Comparison of ENCODE assay signal across 1 cellular context in genomic region chr2:8678731-8679566, GRCh38.
TF ChIP-seq lines count a peak whose summit lies in the region.

No MANE protein-coding gene starts in this region.

TF ChIP-seq in GM12878, 131 proteins besides CTCF, POLR2A, EP300 and RAD21 (continued from another document and continues in another):
- no peak for TF ChIP-seq ELK1 (IDR thresholded peaks at IDR 0.05; ENCODE audit: low read depth, low read length)
- TF ChIP-seq ZNF24 (IDR thresholded peaks at IDR 0.05), result no peak
- no peak for TF ChIP-seq SMARCA5 (IDR thresholded peaks at IDR 0.05)
- peak; percentile 80; the same call in 1 of the 2 replicates for TF ChIP-seq TCF3 (IDR thresholded peaks at IDR 0.05; ENCODE audit: borderline replicate concordance, insufficient read depth, low read depth, low read length)
- TF ChIP-seq CREM (IDR thresholded peaks at IDR 0.05; ENCODE audit: low read depth), result peak; percentile 47; the same call in 1 of the 2 replicates
- TF ChIP-seq SMC3 (IDR thresholded peaks at IDR 0.05; ENCODE audit: borderline replicate concordance, low read length), result no peak
- TF ChIP-seq MYC (IDR thresholded peaks at IDR 0.05; ENCODE audit: insufficient read depth, insufficient read length, insufficient replicate concordance, low read length, severe bottlenecking), result no peak
- TF ChIP-seq ASH2L (IDR thresholded peaks at IDR 0.05; ENCODE audit: borderline replicate concordance, low read depth), result no peak
- TF ChIP-seq NFXL1 (IDR thresholded peaks at IDR 0.05; ENCODE audit: borderline replicate concordance), result no peak
- TF ChIP-seq E2F4 (IDR thresholded peaks at IDR 0.05; ENCODE audit: low read depth, low read length), result no peak
- TF ChIP-seq IRF4 (IDR thresholded peaks at IDR 0.05; ENCODE audit: low read depth, low read length), result no peak
- TF ChIP-seq MTA2 (IDR thresholded peaks at IDR 0.05; ENCODE audit: low read depth), result no peak
- TF ChIP-seq NBN (IDR thresholded peaks at IDR 0.05), result peak; percentile 21; the same call in 1 of the 2 replicates
- no peak for TF ChIP-seq ATF7 (IDR thresholded peaks at IDR 0.05; ENCODE audit: low read depth)
- no peak for TF ChIP-seq POLR2AphosphoS2 (IDR thresholded peaks at IDR 0.05; ENCODE audit: low read depth, low read length)
- TF ChIP-seq USF1 (IDR thresholded peaks at IDR 0.05; ENCODE audit: borderline replicate concordance, extremely low read length, insufficient read depth, low read depth, low read length), result peak; percentile 21
- TF ChIP-seq PAX5 (IDR thresholded peaks at IDR 0.05; ENCODE audit: borderline replicate concordance, low read depth, low read length), result 0 out of 2 replicates have a peak, but pooled peaks have one; percentile 46
- TF ChIP-seq MLLT1 (IDR thresholded peaks at IDR 0.05), result no peak
- TF ChIP-seq IKZF1 (conservative IDR thresholded peaks at IDR 0.05), result peak; percentile 78
- TF ChIP-seq RUNX3 (IDR thresholded peaks at IDR 0.05; ENCODE audit: low read length), result no peak
- TF ChIP-seq CREB1 (IDR thresholded peaks at IDR 0.05; ENCODE audit: low read depth), result peak; percentile 45; the same call in 1 of the 2 replicates
- no peak for TF ChIP-seq TBL1XR1 (IDR thresholded peaks at IDR 0.05; ENCODE audit: low read depth, low read length)
- no peak for TF ChIP-seq MTA3 (IDR thresholded peaks at IDR 0.05; ENCODE audit: borderline replicate concordance, low read length)
- peak in 1 of 2 experiments; percentile 85; a peak in 2 of 3 replicates for TF ChIP-seq EGR1 (IDR thresholded peaks at IDR 0.05; ENCODE audit: borderline replicate concordance in 1 of 2, low read depth in 2 of 2, low read length in 2 of 2)
- no peak for TF ChIP-seq GABPA (IDR thresholded peaks at IDR 0.05; ENCODE audit: low read depth)
- peak; percentile 13 for TF ChIP-seq MEF2B (IDR thresholded peaks at IDR 0.05; ENCODE audit: partially characterized antibody, poor library complexity, severe bottlenecking)
- TF ChIP-seq RB1 (IDR thresholded peaks at IDR 0.05; ENCODE audit: borderline replicate concordance), result peak; percentile 85; the same call in 1 of the 2 replicates
- TF ChIP-seq DPF2 (IDR thresholded peaks at IDR 0.05), result peak; percentile 82
- no peak for TF ChIP-seq CEBPB (IDR thresholded peaks at IDR 0.05; ENCODE audit: borderline replicate concordance in 1 of 2, low read depth in 2 of 2, low read length in 2 of 2)
- peak; percentile 94 for TF ChIP-seq MXI1 (IDR thresholded peaks at IDR 0.05; ENCODE audit: low read depth, low read length)
- peak; percentile 47; the same call in 1 of the 2 replicates for TF ChIP-seq TCF12 (IDR thresholded peaks at IDR 0.05; ENCODE audit: low read depth, low read length)
- TF ChIP-seq SIN3A (IDR thresholded peaks at IDR 0.05; ENCODE audit: low read depth, low read length), result peak; percentile 82
- no peak for TF ChIP-seq CEBPZ (IDR thresholded peaks at IDR 0.05; ENCODE audit: low read depth, low read length)
- 0 out of 2 replicates have a peak, but pooled peaks have one; percentile 30 for TF ChIP-seq BRCA1 (IDR thresholded peaks at IDR 0.05; ENCODE audit: low read depth, low read length)
- no peak for TF ChIP-seq EZH2 (IDR thresholded peaks at IDR 0.05; ENCODE audit: borderline replicate concordance, control insufficient read depth, low read depth, low read length)
- no peak for TF ChIP-seq FOXK2 (IDR thresholded peaks at IDR 0.05)
- no peak for TF ChIP-seq HSF1 (IDR thresholded peaks at IDR 0.05; ENCODE audit: low read depth, low read length)
- peak; percentile 41 for TF ChIP-seq ZNF687 (IDR thresholded peaks at IDR 0.05)
- no peak; the same call in 1 of the 2 replicates for TF ChIP-seq USF2 (IDR thresholded peaks at IDR 0.05; ENCODE audit: borderline replicate concordance, low read depth, low read length)
- peak; percentile 59 to 92 for TF ChIP-seq BHLHE40 (IDR thresholded peaks at IDR 0.05; ENCODE audit: borderline replicate concordance in 1 of 2, low read depth in 2 of 2, low read length in 1 of 2)
- no peak for TF ChIP-seq MYB (IDR thresholded peaks at IDR 0.05; ENCODE audit: borderline replicate concordance, low read depth, low read length)
- peak; percentile 62; the same call in 1 of the 2 replicates for TF ChIP-seq BMI1 (IDR thresholded peaks at IDR 0.05; ENCODE audit: borderline replicate concordance)
- no peak for TF ChIP-seq ZNF207 (IDR thresholded peaks at IDR 0.05; ENCODE audit: borderline replicate concordance)
- TF ChIP-seq CHD4 (IDR thresholded peaks at IDR 0.05), result no peak
- no peak for TF ChIP-seq SMAD5 (IDR thresholded peaks at IDR 0.05; ENCODE audit: low read depth)
- TF ChIP-seq ZBTB40 (IDR thresholded peaks at IDR 0.05; ENCODE audit: borderline replicate concordance), result no peak
